22 cellular contexts compared by ENCODE assay signal in the genomic region with DNA sequence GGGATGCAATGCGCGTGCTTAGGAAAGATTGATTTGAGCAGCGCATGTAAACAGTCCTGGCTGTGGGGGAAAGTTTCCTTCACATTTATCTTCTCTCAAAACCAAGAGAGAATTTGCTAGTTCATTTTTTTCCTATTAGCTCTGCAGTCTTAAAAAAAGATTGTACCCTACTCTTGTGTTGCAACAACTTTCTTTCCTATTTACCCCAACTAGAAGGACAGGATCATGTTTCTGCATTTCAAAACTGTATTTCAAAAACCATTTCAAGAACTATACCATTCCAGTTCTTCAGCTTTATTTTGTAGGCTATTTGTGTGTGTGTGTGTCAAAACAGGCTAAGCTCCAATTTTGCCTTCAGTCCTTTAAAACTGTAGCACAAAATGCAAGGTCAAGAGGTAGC.
"Had no signal": no experiment of that assay in that cellular context is flagged by ENCODE, and none has a peak within 500 bp of the region (broad histone marks: within the 10 kb centered on the region; RNA-seq: fewer than 3 reads in every experiment).

No MANE protein-coding gene starts in this region.

- H3K9ac ChIP-seq: neural progenitor cell, parathyroid adenoma had no signal

- H3K4me1 ChIP-seq: foreskin keratinocyte, gastroesophageal sphincter, heart left ventricle, left lung, neural progenitor cell, parathyroid adenoma, testis, tibial artery had no signal

- H3K4me3 ChIP-seq: dorsolateral prefrontal cortex, gastroesophageal sphincter, heart left ventricle, hepatocyte, left lung, neural progenitor cell, right lobe of liver, testis, tibial artery had no signal

- H3K4me2 ChIP-seq: neural progenitor cell had no signal

- H3K27me3 ChIP-seq: foreskin keratinocyte, gastroesophageal sphincter, heart left ventricle, hepatocyte, left lung, neural progenitor cell, right lobe of liver, testis, tibial artery had no signal

- DNase-seq: dorsolateral prefrontal cortex; effector CD8-positive, alpha-beta T cell; endodermal cell; foreskin keratinocyte; heart left ventricle; kidney; left lung; mesenchymal stem cell; midbrain; naive thymus-derived CD4-positive, alpha-beta T cell; stimulated activated CD4-positive, alpha-beta T cell treated with anti-CD3 and anti-CD28 coated beads, Interleukin-2, amount 100 ng/mL, for 24 hours; stimulated activated CD4-positive, alpha-beta T cell treated with anti-CD3 and anti-CD28 coated beads, Interleukin-4, amount 100 ng/mL, for 4 hours; stimulated activated naive CD8-positive, alpha-beta T cell treated with anti-CD3 and anti-CD28 coated beads, Interleukin-15, Interleukin-2, amounts not matched to agents 100 U/mL and 50 U/mL, for 24 hours; substantia nigra; testis; tibial artery had no signal

- H3K36me3 ChIP-seq: gastroesophageal sphincter, heart left ventricle, left lung, neural progenitor cell, right lobe of liver, tibial artery had no signal

- H3K27ac ChIP-seq: dorsolateral prefrontal cortex, epithelial cell of prostate, foreskin keratinocyte, gastroesophageal sphincter, heart left ventricle, hepatocyte, left lung, neural progenitor cell, parathyroid adenoma, right lobe of liver, testis, tibial artery had no signal

- H3K9me3 ChIP-seq: gastroesophageal sphincter, heart left ventricle, left lung, right lobe of liver, testis, tibial artery had no signal

- H3K79me2 ChIP-seq: hepatocyte, parathyroid adenoma had no signal

- H2AFZ ChIP-seq: hepatocyte, neural progenitor cell, parathyroid adenoma had no signal
